8 cellular contexts compared by ENCODE assay signal in the genomic region with DNA sequence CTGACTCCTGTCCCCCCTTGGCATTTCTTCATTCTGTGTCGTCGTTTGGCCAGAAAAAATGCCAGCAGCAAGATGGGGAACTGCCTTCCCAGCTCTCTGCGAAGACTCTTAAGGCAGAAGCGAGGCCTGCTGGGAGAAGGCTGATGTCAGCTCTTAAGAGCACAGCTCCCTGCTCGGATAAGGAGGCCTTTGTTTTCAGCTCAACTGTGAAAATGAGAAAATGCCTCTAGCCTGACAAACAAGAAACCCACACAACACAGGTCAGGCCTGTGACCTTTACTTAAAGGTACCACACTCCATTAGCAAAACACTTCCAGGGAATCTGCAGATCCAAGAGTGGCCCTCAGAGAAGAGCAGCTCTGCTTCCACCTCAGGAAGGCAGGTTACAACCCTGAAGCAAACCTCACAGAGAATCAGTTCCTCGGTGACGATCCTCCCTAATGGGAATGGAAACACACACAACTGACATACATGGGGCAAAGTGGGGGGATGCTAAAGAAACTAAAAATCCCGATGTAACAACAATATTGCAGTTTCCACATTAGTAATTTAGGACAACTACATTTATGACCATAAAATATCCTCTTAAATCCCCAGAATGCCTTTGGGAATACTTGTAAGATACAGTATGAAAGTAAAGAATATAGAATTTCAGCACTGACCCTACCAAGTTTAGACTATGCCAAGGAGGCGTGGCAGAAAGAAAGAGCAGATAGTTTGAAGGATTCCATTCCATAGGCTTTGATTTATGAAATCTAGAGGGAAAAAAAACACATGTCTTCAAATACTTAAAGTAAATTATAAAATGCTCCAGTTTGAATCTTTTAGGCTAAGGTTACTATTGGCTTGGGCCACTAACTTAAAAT. TPM values are rescaled to one million over a fixed set of nuclear protein-coding genes. Genes with fewer than 3 reads are reported as not detected.
DNase-seq lines count a peak whose midpoint lies in the region; ATAC-seq, FAIRE-seq and TF ChIP-seq lines count a peak whose summit lies in the region.

No MANE protein-coding gene starts in this region.

- H3K27ac Mint-ChIP-seq in nephron: peak overlapping the region; percentile 94 to 98 (median 95)

- no peaks in the 10 kb centered on the region for H3K27me3 ChIP-seq in esophagus muscularis mucosa

- TF ChIP-seq POLR2A in esophagus muscularis mucosa (IDR thresholded peaks at IDR 0.05; ENCODE audit: low read depth): no peak

- H3K4me1 ChIP-seq in esophagus muscularis mucosa: peaks cover 71 to 91% (median 80%) of the 10 kb centered on the region in 4 donors

- H3K4me1 Mint-ChIP-seq in nephron: peaks cover 78% of the 10 kb centered on the region

- no peak for TF ChIP-seq EP300 in esophagus muscularis mucosa (IDR thresholded peaks at IDR 0.05)

- no peaks in the 10 kb centered on the region for H3K27me3 Mint-ChIP-seq in nephron (ENCODE audit: low read depth)

- intact Hi-C loops in esophagus muscularis mucosa (cut with DNase I): no loop called here

- TF ChIP-seq CTCF in esophagus muscularis mucosa (IDR thresholded peaks at IDR 0.05): no peak
- no peak for TF ChIP-seq CTCF in nephron (IDR thresholded peaks at IDR 0.05; ENCODE audit: unreplicated experiment in 3 of 3)

- WGBS in esophagus muscularis mucosa: 18% methylated on average over 9 of the region's 9 CpGs

- H3K9me3 Mint-ChIP-seq in nephron: no peaks in the 10 kb centered on the region

- DNase-seq in CD1c-positive myeloid dendritic cell (ENCODE audit: extremely low spot score): peak; percentile 21
- peak; percentile 21 for DNase-seq in RCC 7860 (ENCODE audit: low spot score)
- DNase-seq in esophagus muscularis mucosa (ENCODE audit: extremely low spot score): no peak
- no peak for DNase-seq in stimulated activated CD4-positive, alpha-beta T cell treated with anti-CD3 and anti-CD28 coated beads, Interleukin-15, amount 100 ng/mL, for 24 hours
- no peak for DNase-seq in stimulated activated CD4-positive, alpha-beta T cell treated with anti-CD3 and anti-CD28 coated beads, Interleukin-4, amount 100 ng/mL, for 24 hours

- H3K27ac ChIP-seq in esophagus muscularis mucosa (replicated peaks in 1 of 4): peak overlapping the region; percentile 62 to 76 (median 70)

- peak overlapping the region in 2 of 4 donors; percentile 2 to 10 for H3K4me3 ChIP-seq in esophagus muscularis mucosa

- peaks cover 48% of the 10 kb centered on the region for H3K36me3 Mint-ChIP-seq in nephron (ENCODE audit: low read depth)

- H3K9me3 ChIP-seq in esophagus muscularis mucosa: no peaks in the 10 kb centered on the region

- H3K4me3 Mint-ChIP-seq in nephron: peak overlapping the region; percentile 56 to 61 (median 59)

- ATAC-seq in HG02885 (IDR thresholded peaks at IDR 0.05; ENCODE audit: poor library complexity, unreplicated experiment): no peak
- ATAC-seq in HG03342 (IDR thresholded peaks at IDR 0.05; ENCODE audit: unreplicated experiment): no peak

- H3K36me3 ChIP-seq in esophagus muscularis mucosa: no peaks in the 10 kb centered on the region

- FAIRE-seq in RCC 7860 (lab: Jason Lieb, UNC): no peak

RNA-seq across cellular contexts. Expression of gene VGLL4, which starts 52.1 kb away (rescaled TPM):
- total RNA-seq in esophagus muscularis mucosa: 100 to 1,000 TPM in 1 of 4 donors, 10 to 100 TPM in 3; 51.5 to 222 (median 80.7) TPM

Comparison
In these comparisons a context has a peak if more than half of its experiments do, and no peak if none do; other contexts are left out.
1. DNase-seq: peak in CD1c-positive myeloid dendritic cell (single experiment) and RCC 7860 (single experiment); none in esophagus muscularis mucosa (single experiment), stimulated activated CD4-positive, alpha-beta T cell treated with anti-CD3 and anti-CD28 coated beads, Interleukin-15, amount 100 ng/mL, for 24 hours (single experiment) and stimulated activated CD4-positive, alpha-beta T cell treated with anti-CD3 and anti-CD28 coated beads, Interleukin-4, amount 100 ng/mL, for 24 hours (single experiment).